Comparison of ENCODE assay signal across 16 cellular contexts in the genomic region with DNA sequence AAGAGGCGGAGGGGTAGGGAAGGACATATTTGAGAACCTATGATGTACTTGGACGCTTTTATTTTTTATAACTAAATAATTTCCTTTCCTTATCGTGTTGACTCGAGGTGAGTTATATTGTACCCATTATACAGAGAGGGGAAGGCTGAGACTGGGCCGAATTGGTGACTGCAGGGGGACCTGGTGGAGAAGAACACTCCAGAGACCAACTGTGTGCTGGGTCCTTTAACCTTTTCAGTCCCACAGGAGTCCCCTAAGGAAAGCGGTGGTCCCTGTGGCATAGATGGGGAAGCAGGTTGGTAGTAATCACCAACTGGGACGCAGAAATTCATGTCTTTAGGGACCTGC. TPM values are rescaled to one million over a fixed set of nuclear protein-coding genes. Genes with fewer than 3 reads are reported as not detected.
DNase-seq lines count a peak whose midpoint lies in the region; TF ChIP-seq lines count a peak whose summit lies in the region.
"Had no signal": no experiment of that assay in that cellular context is flagged by ENCODE, and none has a peak within 500 bp of the region (broad histone marks: within the 10 kb centered on the region; RNA-seq: fewer than 3 reads in every experiment).

No MANE protein-coding gene starts in this region.

- H3K4me3 Mint-ChIP-seq in nephron progenitor cell = peak overlapping the region; percentile 58
- H3K4me3 Mint-ChIP-seq: activated CD8-positive, alpha-beta memory T cell treated with anti-CD3 and anti-CD28 coated beads, Interleukin-2, amount 10 ng/mL, durations not matched to agents 7 days and 5 days; activated naive CD4-positive, alpha-beta T cell treated with anti-CD3 and anti-CD28 coated beads, Interleukin-2, amount 50 U/mL, for 24 hours; CD4-positive, alpha-beta T cell; stimulated activated effector memory CD8-positive, alpha-beta T cell treated with anti-CD3 and anti-CD28 coated beads, Interleukin-12 subunit alpha, Interleukin-12 subunit beta, amount 100 ng/mL, for 72 hours had no signal

- no peaks in the 10 kb centered on the region for H3K36me3 Mint-ChIP-seq in nephron progenitor cell (ENCODE audit: low read depth)
- H3K36me3 Mint-ChIP-seq: activated CD8-positive, alpha-beta memory T cell treated with anti-CD3 and anti-CD28 coated beads, Interleukin-2, amount 10 ng/mL, durations not matched to agents 7 days and 5 days; activated naive CD4-positive, alpha-beta T cell treated with anti-CD3 and anti-CD28 coated beads, Interleukin-2, amount 50 U/mL, for 24 hours; stimulated activated effector memory CD8-positive, alpha-beta T cell treated with anti-CD3 and anti-CD28 coated beads, Interleukin-12 subunit alpha, Interleukin-12 subunit beta, amount 100 ng/mL, for 72 hours had no signal

- H3K27ac ChIP-seq in thyroid gland (peak overlapping the region in 2 of 3 donors; percentile 74 to 92), spleen (no peak overlapping the region)

- H3K4me3 ChIP-seq in NT2/D1 (ENCODE audit: insufficient read length, low read depth) (peak overlapping the region; percentile 36), endocrine pancreas (ENCODE audit: control insufficient read depth, insufficient read depth, low read length) (peak overlapping the region; percentile 54), thyroid gland (replicated peaks in 1 of 3) (peak overlapping the region in 2 of 3 donors; percentile 59 to 79), spleen (peak overlapping the region in 2 of 8 donors; percentile 32 to 57)

- intact Hi-C loops in thyroid gland (cut with DNase I) (no loop called here), spleen (cut with DNase I; ENCODE audit: low total_unique reads) (no loop called here)

- peaks cover 17% of the 10 kb centered on the region for H3K27me3 ChIP-seq in NT2/D1 (ENCODE audit: insufficient read depth, insufficient read length)
- H3K27me3 ChIP-seq in endocrine pancreas (ENCODE audit: control insufficient read depth, insufficient read depth, low read length) = no peaks in the 10 kb centered on the region
- no peaks in the 10 kb centered on the region for H3K27me3 ChIP-seq in thyroid gland
- H3K27me3 ChIP-seq in spleen (replicated peaks in 1 of 7) = peaks cover 0 to 92% (median 56%) of the 10 kb centered on the region in 7 donors

- TF ChIP-seq CTCF in nephron progenitor cell (IDR thresholded peaks at IDR 0.05) = no peak
- TF ChIP-seq CTCF in thyroid gland (IDR thresholded peaks at IDR 0.05) = no peak
- TF ChIP-seq CTCF in spleen (IDR thresholded peaks at IDR 0.05 in 8 of 11, conservative IDR thresholded peaks at IDR 0.05 in 3 of 11) = no peak

- TF ChIP-seq POLR2A in thyroid gland (IDR thresholded peaks at IDR 0.05) = no peak
- TF ChIP-seq POLR2A in spleen (IDR thresholded peaks at IDR 0.05) = no peak

- H3K4me1 Mint-ChIP-seq in nephron progenitor cell = peaks cover 3% of the 10 kb centered on the region
- H3K4me1 Mint-ChIP-seq: activated CD8-positive, alpha-beta memory T cell treated with anti-CD3 and anti-CD28 coated beads, Interleukin-2, amount 10 ng/mL, durations not matched to agents 7 days and 5 days; activated naive CD4-positive, alpha-beta T cell treated with anti-CD3 and anti-CD28 coated beads, Interleukin-2, amount 50 U/mL, for 24 hours; stimulated activated effector memory CD8-positive, alpha-beta T cell treated with anti-CD3 and anti-CD28 coated beads, Interleukin-12 subunit alpha, Interleukin-12 subunit beta, amount 100 ng/mL, for 72 hours had no signal

- no peak overlapping the region for H3K9ac ChIP-seq in NT2/D1 (ENCODE audit: insufficient read length, low read depth)
- H3K9ac ChIP-seq in endocrine pancreas (ENCODE audit: control insufficient read depth, insufficient read depth, low read length) = peak overlapping the region; percentile 17

- H3K36me3 ChIP-seq in NT2/D1 (ENCODE audit: insufficient read depth, insufficient read length, low read length) (no peaks in the 10 kb centered on the region), endocrine pancreas (ENCODE audit: control insufficient read depth, insufficient read depth, low read length) (no peaks in the 10 kb centered on the region), thyroid gland (no peaks in the 10 kb centered on the region), spleen (no peaks in the 10 kb centered on the region)

- DNase-seq in NT2/D1 (ENCODE audit: low read depth, low spot score) = no peak
- no peak for DNase-seq in nephron progenitor cell
- DNase-seq in thyroid gland = no peak
- DNase-seq in spleen = no peak
- no peak for DNase-seq in activated effector memory CD4-positive, alpha-beta T cell treated with Interleukin-2 at 50 U/mL for 16 hours
- DNase-seq in NCI-H1417 (lab: John Stamatoyannopoulos, UW) = no peak
- DNase-seq: activated CD8-positive, alpha-beta memory T cell treated with anti-CD3 and anti-CD28 coated beads, Interleukin-2, amount 10 ng/mL, durations not matched to agents 7 days and 5 days; GDM1; KBM-7 had no signal

- no peaks in the 10 kb centered on the region for H3K9me3 ChIP-seq in NT2/D1 (ENCODE audit: insufficient read depth, low read length)
- H3K9me3 ChIP-seq in endocrine pancreas (ENCODE audit: control insufficient read depth, low read length) = no peaks in the 10 kb centered on the region
- no peaks in the 10 kb centered on the region for H3K9me3 ChIP-seq in thyroid gland
- peaks cover 0 to 14% (median 0%) of the 10 kb centered on the region in 8 donors for H3K9me3 ChIP-seq in spleen

- H3K27ac Mint-ChIP-seq in nephron progenitor cell = no peak overlapping the region
- H3K27ac Mint-ChIP-seq: activated CD8-positive, alpha-beta memory T cell treated with anti-CD3 and anti-CD28 coated beads, Interleukin-2, amount 10 ng/mL, durations not matched to agents 7 days and 5 days; activated naive CD4-positive, alpha-beta T cell treated with anti-CD3 and anti-CD28 coated beads, Interleukin-2, amount 50 U/mL, for 24 hours; CD4-positive, alpha-beta T cell; stimulated activated effector memory CD8-positive, alpha-beta T cell treated with anti-CD3 and anti-CD28 coated beads, Interleukin-12 subunit alpha, Interleukin-12 subunit beta, amount 100 ng/mL, for 72 hours had no signal

- peaks cover 80% of the 10 kb centered on the region for H3K27me3 Mint-ChIP-seq in nephron progenitor cell (ENCODE audit: low read depth, poor library complexity)

- H3K4me1 ChIP-seq in NT2/D1 (ENCODE audit: insufficient read depth, insufficient read length) (peaks cover 6% of the 10 kb centered on the region), endocrine pancreas (ENCODE audit: control insufficient read depth, insufficient read depth, low read length) (peaks cover under 1% of the 10 kb centered on the region), thyroid gland (peaks cover 18 to 44% of the 10 kb centered on the region in 2 donors), spleen (peaks cover 0 to 21% (median 9%) of the 10 kb centered on the region in 6 donors)

- WGBS in thyroid gland, 2 donors = 56 to 62% methylated on average over 7 of the region's 7 CpGs
- 66 to 74% (median 67%) methylated on average over 7 of the region's 7 CpGs for WGBS in spleen, 5 donors

- H3K9me3 Mint-ChIP-seq in nephron progenitor cell = no peaks in the 10 kb centered on the region
- H3K9me3 Mint-ChIP-seq: activated naive CD4-positive, alpha-beta T cell treated with anti-CD3 and anti-CD28 coated beads, Interleukin-2, amount 50 U/mL, for 24 hours; CD4-positive, alpha-beta T cell had no signal

RNA-seq across cellular contexts. Expression of a gene that starts 0.6 kb away (rescaled TPM):
- 100 to 1,000 TPM; 130 to 361 (median 183) TPM for total RNA-seq in thyroid gland
- 1 to 10 TPM in 2 of 7 donors, under 1 TPM in 4, not detected in 1; 0.11 to 1.5 (median 0.30) TPM for total RNA-seq in spleen
- polyA plus RNA-seq in spleen = under 1 TPM; 0.04 to 0.45 (median 0.08) TPM
- total RNA-seq: activated CD8-positive, alpha-beta memory T cell treated with anti-CD3 and anti-CD28 coated beads, Interleukin-2, amount 10 ng/mL, durations not matched to agents 7 days and 5 days; CD4-positive, alpha-beta T cell; fibroblast of villous mesenchyme had no signal

RNA-seq across cellular contexts. Expression of a gene that starts 41.0 kb away (rescaled TPM):
- total RNA-seq in thyroid gland = not detected
- total RNA-seq in spleen = not detected
- not detected for polyA plus RNA-seq in spleen
- total RNA-seq: activated CD8-positive, alpha-beta memory T cell treated with anti-CD3 and anti-CD28 coated beads, Interleukin-2, amount 10 ng/mL, durations not matched to agents 7 days and 5 days; CD4-positive, alpha-beta T cell; fibroblast of villous mesenchyme; kidney epithelial cell; occipital lobe had no signal

Comparison
In these comparisons a context has a peak if more than half of its experiments do, and no peak if none do; other contexts are left out.
1. H3K27ac ChIP-seq: peak in thyroid gland (2 of 3); none in spleen (0 of 8).
2. RNA of a gene that starts 0.6 kb away (total RNA-seq): 130 to 361 TPM in thyroid gland; 0.11 to 1.5 TPM in spleen; every median in the first group is over 10 times any median in the second.